Comparison of ENCODE assay signal across 13 cellular contexts in genomic region chr9:5326893-5327548, GRCh38. TPM values are rescaled to one million over a fixed set of nuclear protein-coding genes. Genes with fewer than 3 reads are reported as not detected.
DNase-seq lines count a peak whose midpoint lies in the region; ATAC-seq lines count a peak whose summit lies in the region.
"Had no signal": no experiment of that assay in that cellular context is flagged by ENCODE, and none has a peak within 500 bp of the region (broad histone marks: within the 10 kb centered on the region; RNA-seq: fewer than 3 reads in every experiment).

No MANE protein-coding gene starts in this region.

- peak overlapping the region; percentile 48 for H3K27ac ChIP-seq in effector memory CD4-positive, alpha-beta T cell (ENCODE audit: insufficient read depth, low read length, poor library complexity, severe bottlenecking)

- H3K4me3 Mint-ChIP-seq in activated CD4-positive, alpha-beta T cell treated with anti-CD3 and anti-CD28 coated beads for 36 hours = no peak overlapping the region
- H3K4me3 Mint-ChIP-seq: naive B cell had no signal

- no peaks in the 10 kb centered on the region for H3K27me3 ChIP-seq in effector memory CD4-positive, alpha-beta T cell (replicated peaks; ENCODE audit: control insufficient read depth, insufficient read depth, low read length, poor library complexity, severe bottlenecking)
- H3K27me3 ChIP-seq in neuron (ENCODE audit: insufficient read depth, low read length) = no peaks in the 10 kb centered on the region

- peaks cover 5% of the 10 kb centered on the region for H3K4me1 ChIP-seq in effector memory CD4-positive, alpha-beta T cell (ENCODE audit: control insufficient read depth, insufficient read depth, low read length, poor library complexity, severe bottlenecking)
- H3K4me1 ChIP-seq in neuron (ENCODE audit: insufficient read depth, low read length) = no peaks in the 10 kb centered on the region

- ATAC-seq in activated CD4-positive, alpha-beta T cell treated with anti-CD3 and anti-CD28 coated beads for 36 hours = no peak
- ATAC-seq in HG02840 (IDR thresholded peaks at IDR 0.05; ENCODE audit: low FRiP score, unreplicated experiment) = no peak
- ATAC-seq: SK-N-SH treated with all-trans-retinoic acid at 6 μM for 48 hours had no signal

- in situ Hi-C loops in KBM-7 (cut with MboI; ENCODE audit: low pct_unique_long_range_greater_than_20kb, low sequenced_read_pairs) = no loop called here

- POLR2A ChIA-PET in activated CD4-positive, alpha-beta T cell treated with anti-CD3 and anti-CD28 coated beads for 36 hours (lab: Charles Lee) = no interaction called here

- no peaks in the 10 kb centered on the region for H3K27me3 Mint-ChIP-seq in activated CD4-positive, alpha-beta T cell treated with anti-CD3 and anti-CD28 coated beads for 36 hours
- H3K27me3 Mint-ChIP-seq: naive B cell had no signal

- no peak overlapping the region for H2AFZ ChIP-seq in neuron (ENCODE audit: low read depth, low read length)

- intact Hi-C loops in activated CD4-positive, alpha-beta T cell treated with anti-CD3 and anti-CD28 coated beads for 36 hours (cut with DNase I, micrococcal nuclease) = no loop called here

- H3K27ac Mint-ChIP-seq in activated CD4-positive, alpha-beta T cell treated with anti-CD3 and anti-CD28 coated beads for 36 hours = no peak overlapping the region
- H3K27ac Mint-ChIP-seq: naive B cell had no signal

- H3K9me3 ChIP-seq in effector memory CD4-positive, alpha-beta T cell (ENCODE audit: control insufficient read depth, low read length) = no peaks in the 10 kb centered on the region
- H3K9me3 ChIP-seq in neuron (ENCODE audit: low read length) = no peaks in the 10 kb centered on the region

- peaks cover 28% of the 10 kb centered on the region for H3K36me3 Mint-ChIP-seq in activated CD4-positive, alpha-beta T cell treated with anti-CD3 and anti-CD28 coated beads for 36 hours (ENCODE audit: low read depth)

- peak; percentile 16 for DNase-seq in activated CD4-positive, alpha-beta T cell treated with anti-CD3 and anti-CD28 coated beads for 36 hours
- DNase-seq in activated CD4-positive, alpha-beta T cell treated with anti-CD3 and anti-CD28 coated beads for 4 hours = no peak
- DNase-seq in T follicular helper cell (ENCODE audit: low read depth) = peak; percentile 58
- DNase-seq in effector memory CD4-positive, alpha-beta T cell = peak; percentile 14 to 59 (median 15)
- DNase-seq in stimulated activated naive CD4-positive, alpha-beta T cell treated with Interleukin-2 at 50 U/mL for 16 hours (lab: John Stamatoyannopoulos, UW) = no peak
- DNase-seq in KBM-7 = no peak
- DNase-seq: naive B cell, NCI-H1092 had no signal

- peaks cover 12% of the 10 kb centered on the region for H3K4me1 Mint-ChIP-seq in activated CD4-positive, alpha-beta T cell treated with anti-CD3 and anti-CD28 coated beads for 36 hours
- H3K4me1 Mint-ChIP-seq: naive B cell had no signal

- no peak overlapping the region for H3K4me3 ChIP-seq in effector memory CD4-positive, alpha-beta T cell (ENCODE audit: insufficient read depth, low read depth, low read length, poor library complexity, severe bottlenecking)
- H3K4me3 ChIP-seq in neuron (ENCODE audit: low read length) = peak overlapping the region; percentile 11

- CTCF ChIA-PET in activated CD4-positive, alpha-beta T cell treated with anti-CD3 and anti-CD28 coated beads for 36 hours (lab: Charles Lee) = no interaction called here

- no peaks in the 10 kb centered on the region for H3K36me3 ChIP-seq in effector memory CD4-positive, alpha-beta T cell (ENCODE audit: control insufficient read depth, insufficient read depth, low read length)
- no peaks in the 10 kb centered on the region for H3K36me3 ChIP-seq in neuron (ENCODE audit: insufficient read depth, low read length)

- peaks cover 5% of the 10 kb centered on the region for H3K9me3 Mint-ChIP-seq in activated CD4-positive, alpha-beta T cell treated with anti-CD3 and anti-CD28 coated beads for 36 hours (ENCODE audit: low read depth)

RNA-seq across cellular contexts. Expression of gene RLN1, which starts 12.7 kb away (rescaled TPM):
- total RNA-seq in activated CD4-positive, alpha-beta T cell treated with anti-CD3 and anti-CD28 coated beads for 36 hours = 1 to 10 TPM; 1.6 to 2.2 TPM
- total RNA-seq: astrocyte, frontal cortex had no signal

RNA-seq across cellular contexts. Expression of gene RLN2, which starts 22.5 kb away (rescaled TPM):
- 1 to 10 TPM; 4.9 to 6.9 TPM for total RNA-seq in activated CD4-positive, alpha-beta T cell treated with anti-CD3 and anti-CD28 coated beads for 36 hours
- total RNA-seq: frontal cortex had no signal

Comparison
In these comparisons a context has a peak if more than half of its experiments do, and no peak if none do; other contexts are left out.
1. DNase-seq: peak in activated CD4-positive, alpha-beta T cell treated with anti-CD3 and anti-CD28 coated beads for 36 hours (single experiment), T follicular helper cell (single experiment) and effector memory CD4-positive, alpha-beta T cell (3 of 3); none in activated CD4-positive, alpha-beta T cell treated with anti-CD3 and anti-CD28 coated beads for 4 hours (0 of 2), stimulated activated naive CD4-positive, alpha-beta T cell treated with Interleukin-2 at 50 U/mL for 16 hours (single experiment) and KBM-7 (single experiment).